Comparison of ENCODE assay signal across 30 cellular contexts in the genomic region with DNA sequence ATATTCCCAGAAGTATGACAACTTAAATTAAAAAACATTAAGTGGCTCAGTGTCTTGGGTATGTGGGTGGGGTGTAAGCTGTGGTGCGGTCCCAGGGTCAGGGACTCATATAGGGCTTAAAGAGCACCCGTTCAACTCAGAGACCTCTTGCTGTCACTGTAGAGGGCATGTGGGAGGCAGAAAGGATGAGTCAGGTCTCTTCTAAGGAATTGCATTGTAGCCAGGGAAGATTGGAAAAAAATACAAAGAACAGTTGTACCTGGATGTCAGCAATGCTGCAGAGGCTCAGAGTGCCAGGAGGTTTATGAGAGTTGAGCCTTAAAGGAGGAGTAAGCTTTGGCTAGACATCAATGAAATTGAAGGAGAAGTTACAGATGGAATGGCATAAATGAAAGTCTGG.
A peak's percentile ranks its signal among the peaks of the same experiment; 100 is the strongest.
DNase-seq lines count a peak whose midpoint lies in the region; ATAC-seq and TF ChIP-seq lines count a peak whose summit lies in the region.
"Had no signal": no experiment of that assay in that cellular context is flagged by ENCODE, and none has a peak within 500 bp of the region (broad histone marks: within the 10 kb centered on the region; RNA-seq: fewer than 3 reads in every experiment).

No MANE protein-coding gene starts in this region.

- intact Hi-C loops in MCF 10A (cut with micrococcal nuclease): no loop called here
- intact Hi-C loops in breast epithelium (cut with DNase I; ENCODE audit: low total_unique reads): no loop called here

- no peaks in the 10 kb centered on the region for H3K27me3 ChIP-seq in breast epithelium
- H3K27me3 ChIP-seq in CD8-positive, alpha-beta memory T cell (ENCODE audit: insufficient read depth, low read length, poor library complexity, severe bottlenecking): no peaks in the 10 kb centered on the region
- H3K27me3 ChIP-seq: dorsolateral prefrontal cortex, heart left ventricle, pancreas, right atrium auricular region had no signal

- no peaks in the 10 kb centered on the region for H3K27me3 Mint-ChIP-seq in MCF 10A (ENCODE audit: insufficient read depth, unreplicated experiment)
- H3K27me3 Mint-ChIP-seq in CD8-positive, alpha-beta memory T cell: peaks cover 13 to 22% of the 10 kb centered on the region in 2 donors
- peaks cover 7% of the 10 kb centered on the region for H3K27me3 Mint-ChIP-seq in activated CD4-positive, alpha-beta memory T cell treated with anti-CD3 and anti-CD28 coated beads, Interleukin-2, amount 10 ng/mL, durations not matched to agents 7 days and 5 days
- H3K27me3 Mint-ChIP-seq: B cell had no signal

- no peak overlapping the region for H3K27ac Mint-ChIP-seq in MCF 10A (ENCODE audit: low read depth, unreplicated experiment)
- no peak overlapping the region for H3K27ac Mint-ChIP-seq in CD8-positive, alpha-beta memory T cell
- no peak overlapping the region for H3K27ac Mint-ChIP-seq in activated CD4-positive, alpha-beta memory T cell treated with anti-CD3 and anti-CD28 coated beads, Interleukin-2, amount 10 ng/mL, durations not matched to agents 7 days and 5 days
- H3K27ac Mint-ChIP-seq: activated CD4-positive, alpha-beta T cell treated with anti-CD3 and anti-CD28 coated beads for 36 hours; B cell; natural killer cell treated with Interleukin-12 subunit alpha and Interleukin-12 subunit beta and Interleukin-15 and Interleukin-18, amount 100 ng/mL, for 72 hours had no signal

- H3K4me3 Mint-ChIP-seq in MCF 10A (ENCODE audit: unreplicated experiment): no peak overlapping the region
- H3K4me3 Mint-ChIP-seq in CD8-positive, alpha-beta memory T cell: no peak overlapping the region
- H3K4me3 Mint-ChIP-seq in activated CD4-positive, alpha-beta memory T cell treated with anti-CD3 and anti-CD28 coated beads, Interleukin-2, amount 10 ng/mL, durations not matched to agents 7 days and 5 days: no peak overlapping the region
- H3K4me3 Mint-ChIP-seq: activated CD4-positive, alpha-beta T cell treated with anti-CD3 and anti-CD28 coated beads for 36 hours; activated T-cell treated with anti-CD3 and anti-CD28 coated beads, Interleukin-2, amount 50 U/mL, for 4 hours; B cell; natural killer cell treated with Interleukin-12 subunit alpha and Interleukin-12 subunit beta and Interleukin-15 and Interleukin-18, amount 100 ng/mL, for 72 hours had no signal

- H3K4me1 Mint-ChIP-seq in MCF 10A (ENCODE audit: insufficient read depth, unreplicated experiment): peaks cover 7% of the 10 kb centered on the region
- no peaks in the 10 kb centered on the region for H3K4me1 Mint-ChIP-seq in CD8-positive, alpha-beta memory T cell
- H3K4me1 Mint-ChIP-seq in activated CD4-positive, alpha-beta memory T cell treated with anti-CD3 and anti-CD28 coated beads, Interleukin-2, amount 10 ng/mL, durations not matched to agents 7 days and 5 days: peaks cover 8% of the 10 kb centered on the region
- H3K4me1 Mint-ChIP-seq: activated CD4-positive, alpha-beta T cell treated with anti-CD3 and anti-CD28 coated beads for 36 hours had no signal

- no TSS peak for BruUV-seq in MCF 10A (replicated peaks; lab: Mats Ljungman, UMichigan)

- ATAC-seq in esophagus mucosa: no peak
- ATAC-seq: activated CD4-positive, alpha-beta T cell treated with anti-CD3 and anti-CD28 coated beads for 36 hours; activated T-cell treated with anti-CD3 and anti-CD28 coated beads, Interleukin-2, amount 50 U/mL, for 4 hours; heart left ventricle; left lobe of liver; natural killer cell treated with Interleukin-12 subunit alpha and Interleukin-12 subunit beta and Interleukin-15 and Interleukin-18, amount 100 ng/mL, for 72 hours had no signal

- in situ Hi-C loops in ACHN (cut with HindIII; ENCODE audit: low pct_ligation_motif_present, low pct_unique_long_range_greater_than_20kb, low sequenced_read_pairs): no loop called here

- CTCF ChIA-PET in MCF 10A (lab: Yijun Ruan, JAX): interaction anchor here (0.6 kb wide), 3 partner anchors 8 to 572 kb away, joined by 3 read pairs; no protein-coding TSS in a partner anchor
- CTCF ChIA-PET in CD8-positive, alpha-beta memory T cell (lab: Charles Lee): no interaction called here
- CTCF ChIA-PET in activated CD4-positive, alpha-beta memory T cell treated with anti-CD3 and anti-CD28 coated beads, Interleukin-2, amount 10 ng/mL, durations not matched to agents 7 days and 5 days (lab: Charles Lee): no interaction called here

- H3K9me3 ChIP-seq in breast epithelium: no peaks in the 10 kb centered on the region
- no peaks in the 10 kb centered on the region for H3K9me3 ChIP-seq in CD8-positive, alpha-beta memory T cell (ENCODE audit: low read length)
- H3K9me3 ChIP-seq: HAP-1, heart left ventricle, pancreas, right atrium auricular region had no signal

- peak; percentile 12 for DNase-seq in MCF 10A (ENCODE audit: unreplicated experiment)
- DNase-seq in breast epithelium (ENCODE audit: low spot score in 2 of 2): no peak
- peak; percentile 18 for DNase-seq in astrocyte of the hippocampus (ENCODE audit: low read depth, low spot score)
- peak; percentile 14 for DNase-seq in kidney tubule cell (ENCODE audit: low spot score)
- no peak for DNase-seq in CD8-positive, alpha-beta memory T cell
- no peak for DNase-seq in ACHN
- DNase-seq in activated CD4-positive, alpha-beta memory T cell treated with anti-CD3 and anti-CD28 coated beads, Interleukin-2, amount 10 ng/mL, durations not matched to agents 7 days and 5 days: no peak
- DNase-seq: activated CD4-positive, alpha-beta T cell treated with anti-CD3 and anti-CD28 coated beads for 36 hours; activated naive CD4-positive, alpha-beta T cell treated with Interleukin-2 at 50 U/mL for 16 hours; activated T-cell treated with anti-CD3 and anti-CD28 coated beads, Interleukin-2, amount 50 U/mL, for 4 hours; amniotic stem cell; Calu3; dorsolateral prefrontal cortex; heart left ventricle; midbrain; NCI-H2029 treated with DMSO at 0.1 percent for 48 hours; NCI-H2227 treated with DMSO at 0.1 percent for 48 hours; NCI-H748 treated with DMSO at 0.1 percent for 48 hours; pancreas; stimulated activated CD4-positive, alpha-beta T cell treated with anti-CD3 and anti-CD28 coated beads, Interleukin-4, amount 100 ng/mL, for 24 hours; stimulated activated naive CD4-positive, alpha-beta T cell treated with Interleukin-2 at 50 U/mL for 16 hours had no signal

- no peaks in the 10 kb centered on the region for H3K36me3 ChIP-seq in breast epithelium
- no peaks in the 10 kb centered on the region for H3K36me3 ChIP-seq in CD8-positive, alpha-beta memory T cell (ENCODE audit: insufficient read depth, low read length)
- H3K36me3 ChIP-seq: HAP-1, heart left ventricle, pancreas, right atrium auricular region had no signal

- no peak overlapping the region for H3K4me3 ChIP-seq in breast epithelium
- H3K4me3 ChIP-seq in CD8-positive, alpha-beta memory T cell (ENCODE audit: low read length): no peak overlapping the region
- H3K4me3 ChIP-seq: dorsolateral prefrontal cortex, HAP-1, heart left ventricle, pancreas, right atrium auricular region had no signal

- no peaks in the 10 kb centered on the region for H3K9me3 Mint-ChIP-seq in MCF 10A (ENCODE audit: unreplicated experiment)
- no peaks in the 10 kb centered on the region for H3K9me3 Mint-ChIP-seq in CD8-positive, alpha-beta memory T cell
- H3K9me3 Mint-ChIP-seq in activated CD4-positive, alpha-beta memory T cell treated with anti-CD3 and anti-CD28 coated beads, Interleukin-2, amount 10 ng/mL, durations not matched to agents 7 days and 5 days: no peaks in the 10 kb centered on the region
- H3K9me3 Mint-ChIP-seq: activated T-cell treated with anti-CD3 and anti-CD28 coated beads, Interleukin-2, amount 50 U/mL, for 4 hours; natural killer cell treated with Interleukin-12 subunit alpha and Interleukin-12 subunit beta and Interleukin-15 and Interleukin-18, amount 100 ng/mL, for 72 hours had no signal

- no peak for TF ChIP-seq POLR2A in breast epithelium (IDR thresholded peaks at IDR 0.05)

- H3K36me3 Mint-ChIP-seq in MCF 10A (ENCODE audit: insufficient read depth, unreplicated experiment): no peaks in the 10 kb centered on the region
- peaks cover 0 to 4% (median 0%) of the 10 kb centered on the region in 3 donors for H3K36me3 Mint-ChIP-seq in CD8-positive, alpha-beta memory T cell
- H3K36me3 Mint-ChIP-seq in activated CD4-positive, alpha-beta memory T cell treated with anti-CD3 and anti-CD28 coated beads, Interleukin-2, amount 10 ng/mL, durations not matched to agents 7 days and 5 days (ENCODE audit: low read depth): no peaks in the 10 kb centered on the region
- H3K36me3 Mint-ChIP-seq: natural killer cell treated with Interleukin-12 subunit alpha and Interleukin-12 subunit beta and Interleukin-15 and Interleukin-18, amount 100 ng/mL, for 72 hours had no signal

- H3K4me1 ChIP-seq in breast epithelium: no peaks in the 10 kb centered on the region
- H3K4me1 ChIP-seq in CD8-positive, alpha-beta memory T cell (ENCODE audit: insufficient read depth, low read length): no peaks in the 10 kb centered on the region
- H3K4me1 ChIP-seq: pancreas, right atrium auricular region had no signal

- no peak overlapping the region for H3K27ac ChIP-seq in breast epithelium
- H3K27ac ChIP-seq in CD8-positive, alpha-beta memory T cell (ENCODE audit: low read depth, low read length): no peak overlapping the region
- H3K27ac ChIP-seq: 22Rv1, dorsolateral prefrontal cortex, heart left ventricle, HL-60, pancreas, right atrium auricular region, RWPE1 had no signal

- no peak for TF ChIP-seq CTCF in MCF 10A (IDR thresholded peaks at IDR 0.05; ENCODE audit: unreplicated experiment)
- no peak for TF ChIP-seq CTCF in breast epithelium (IDR thresholded peaks at IDR 0.05)

- POLR2A ChIA-PET in MCF 10A (lab: Yijun Ruan, JAX): interaction anchor here (0.6 kb wide), 1 partner anchor 13 kb away, joined by 3 read pairs; no protein-coding TSS in a partner anchor
- POLR2A ChIA-PET in CD8-positive, alpha-beta memory T cell (lab: Charles Lee): no interaction called here
- POLR2A ChIA-PET in activated CD4-positive, alpha-beta memory T cell treated with anti-CD3 and anti-CD28 coated beads, Interleukin-2, amount 10 ng/mL, durations not matched to agents 7 days and 5 days (lab: Charles Lee): no interaction called here

Comparison
In these comparisons a context has a peak if more than half of its experiments do, and no peak if none do; other contexts are left out.
1. DNase-seq: peak in MCF 10A (single experiment), astrocyte of the hippocampus (single experiment) and kidney tubule cell (single experiment); none in breast epithelium (0 of 2), CD8-positive, alpha-beta memory T cell (0 of 5), ACHN (single experiment) and activated CD4-positive, alpha-beta memory T cell treated with anti-CD3 and anti-CD28 coated beads, Interleukin-2, amount 10 ng/mL, durations not matched to agents 7 days and 5 days (single experiment).